1 cellular context compared by ENCODE assay signal in genomic region chr12:116881325-116881866, GRCh38.
TF ChIP-seq lines count a peak whose summit lies in the region.

HRK (minus strand) TSS chr12:116881441; CDS start chr12:116881307, 134 bp downstream.

TF ChIP-seq in HEK293, 187 proteins besides CTCF, POLR2A, EP300 and RAD21 (continued from another document and continues in another):
- no peak for TF ChIP-seq ZNF670 (tag by site-specific recombination; IDR thresholded peaks at IDR 0.05; ENCODE audit: low read depth)
- TF ChIP-seq ZNF501 (tag by site-specific recombination; IDR thresholded peaks at IDR 0.05) = 0 out of 2 replicates have a peak, but pooled peaks have one; percentile 60
- TF ChIP-seq ELK4 (IDR thresholded peaks at IDR 0.05; ENCODE audit: borderline replicate concordance, low read depth, low read length) = no peak
- TF ChIP-seq ZNF521 (tag by site-specific recombination; IDR thresholded peaks at IDR 0.05) = no peak
- no peak for TF ChIP-seq EGR2 (tag by site-specific recombination; IDR thresholded peaks at IDR 0.05; ENCODE audit: low read depth)
- TF ChIP-seq ZNF658 (tag by site-specific recombination; IDR thresholded peaks at IDR 0.05) = no peak
- TF ChIP-seq ZNF654 (tag by site-specific recombination; IDR thresholded peaks at IDR 0.05; ENCODE audit: low read depth) = no peak
- no peak for TF ChIP-seq ZNF626 (tag by site-specific recombination; IDR thresholded peaks at IDR 0.05)
- no peak for TF ChIP-seq TRIM28 (IDR thresholded peaks at IDR 0.05; ENCODE audit: borderline replicate concordance, low read length)
- no peak for TF ChIP-seq ZNF776 (tag by site-specific recombination; IDR thresholded peaks at IDR 0.05; ENCODE audit: borderline replicate concordance)
- TF ChIP-seq ZBTB8A (tag by site-specific recombination; IDR thresholded peaks at IDR 0.05) = no peak
- TF ChIP-seq RBAK (tag by site-specific recombination; IDR thresholded peaks at IDR 0.05) = no peak
- no peak for TF ChIP-seq ZSCAN30 (tag by site-specific recombination; IDR thresholded peaks at IDR 0.05)
- no peak for TF ChIP-seq ZNF660 (tag by site-specific recombination; IDR thresholded peaks at IDR 0.05)
- no peak for TF ChIP-seq GLI4 (tag by site-specific recombination; IDR thresholded peaks at IDR 0.05)
- no peak for TF ChIP-seq ZSCAN16 (tag by site-specific recombination; IDR thresholded peaks at IDR 0.05)
- TF ChIP-seq ZIC2 (tag by site-specific recombination; IDR thresholded peaks at IDR 0.05) = peak; percentile 14
- no peak for TF ChIP-seq ZNF292 (tag by site-specific recombination; IDR thresholded peaks at IDR 0.05; ENCODE audit: borderline replicate concordance, low read depth)
- TF ChIP-seq ZNF114 (tag by site-specific recombination; IDR thresholded peaks at IDR 0.05) = no peak
- TF ChIP-seq ZNF211 (tag by site-specific recombination; IDR thresholded peaks at IDR 0.05; ENCODE audit: low read depth) = no peak
- TF ChIP-seq, protein P1, sequence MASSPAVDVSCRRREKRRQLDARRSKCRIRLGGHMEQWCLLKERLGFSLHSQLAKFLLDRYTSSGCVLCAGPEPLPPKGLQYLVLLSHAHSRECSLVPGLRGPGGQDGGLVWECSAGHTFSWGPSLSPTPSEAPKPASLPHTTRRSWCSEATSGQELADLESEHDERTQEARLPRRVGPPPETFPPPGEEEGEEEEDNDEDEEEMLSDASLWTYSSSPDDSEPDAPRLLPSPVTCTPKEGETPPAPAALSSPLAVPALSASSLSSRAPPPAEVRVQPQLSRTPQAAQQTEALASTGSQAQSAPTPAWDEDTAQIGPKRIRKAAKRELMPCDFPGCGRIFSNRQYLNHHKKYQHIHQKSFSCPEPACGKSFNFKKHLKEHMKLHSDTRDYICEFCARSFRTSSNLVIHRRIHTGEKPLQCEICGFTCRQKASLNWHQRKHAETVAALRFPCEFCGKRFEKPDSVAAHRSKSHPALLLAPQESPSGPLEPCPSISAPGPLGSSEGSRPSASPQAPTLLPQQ (tag by site-specific recombination; IDR thresholded peaks at IDR 0.05) = no peak
- TF ChIP-seq ZNF354C (tag by site-specific recombination; IDR thresholded peaks at IDR 0.05; ENCODE audit: borderline replicate concordance, low read depth) = no peak
- no peak for TF ChIP-seq REPIN1 (tag by site-specific recombination; IDR thresholded peaks at IDR 0.05; ENCODE audit: low read depth)
- no peak for TF ChIP-seq ZNF133 (tag by site-specific recombination; IDR thresholded peaks at IDR 0.05)
- no peak for TF ChIP-seq ZNF423 (tag by site-specific recombination; IDR thresholded peaks at IDR 0.05)
- no peak for TF ChIP-seq ZNF791 (tag by site-specific recombination; IDR thresholded peaks at IDR 0.05)
- no peak for TF ChIP-seq ZNF18 (tag by site-specific recombination; IDR thresholded peaks at IDR 0.05)
- TF ChIP-seq ZNF184 (tag by site-specific recombination; IDR thresholded peaks at IDR 0.05) = no peak
- TF ChIP-seq, protein P2, sequence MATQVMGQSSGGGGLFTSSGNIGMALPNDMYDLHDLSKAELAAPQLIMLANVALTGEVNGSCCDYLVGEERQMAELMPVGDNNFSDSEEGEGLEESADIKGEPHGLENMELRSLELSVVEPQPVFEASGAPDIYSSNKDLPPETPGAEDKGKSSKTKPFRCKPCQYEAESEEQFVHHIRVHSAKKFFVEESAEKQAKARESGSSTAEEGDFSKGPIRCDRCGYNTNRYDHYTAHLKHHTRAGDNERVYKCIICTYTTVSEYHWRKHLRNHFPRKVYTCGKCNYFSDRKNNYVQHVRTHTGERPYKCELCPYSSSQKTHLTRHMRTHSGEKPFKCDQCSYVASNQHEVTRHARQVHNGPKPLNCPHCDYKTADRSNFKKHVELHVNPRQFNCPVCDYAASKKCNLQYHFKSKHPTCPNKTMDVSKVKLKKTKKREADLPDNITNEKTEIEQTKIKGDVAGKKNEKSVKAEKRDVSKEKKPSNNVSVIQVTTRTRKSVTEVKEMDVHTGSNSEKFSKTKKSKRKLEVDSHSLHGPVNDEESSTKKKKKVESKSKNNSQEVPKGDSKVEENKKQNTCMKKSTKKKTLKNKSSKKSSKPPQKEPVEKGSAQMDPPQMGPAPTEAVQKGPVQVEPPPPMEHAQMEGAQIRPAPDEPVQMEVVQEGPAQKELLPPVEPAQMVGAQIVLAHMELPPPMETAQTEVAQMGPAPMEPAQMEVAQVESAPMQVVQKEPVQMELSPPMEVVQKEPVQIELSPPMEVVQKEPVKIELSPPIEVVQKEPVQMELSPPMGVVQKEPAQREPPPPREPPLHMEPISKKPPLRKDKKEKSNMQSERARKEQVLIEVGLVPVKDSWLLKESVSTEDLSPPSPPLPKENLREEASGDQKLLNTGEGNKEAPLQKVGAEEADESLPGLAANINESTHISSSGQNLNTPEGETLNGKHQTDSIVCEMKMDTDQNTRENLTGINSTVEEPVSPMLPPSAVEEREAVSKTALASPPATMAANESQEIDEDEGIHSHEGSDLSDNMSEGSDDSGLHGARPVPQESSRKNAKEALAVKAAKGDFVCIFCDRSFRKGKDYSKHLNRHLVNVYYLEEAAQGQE (tag by site-specific recombination; IDR thresholded peaks at IDR 0.05) = no peak
- no peak for TF ChIP-seq SCRT1 (tag by site-specific recombination; IDR thresholded peaks at IDR 0.05; ENCODE audit: borderline replicate concordance)
- TF ChIP-seq ZBTB26 (tag by site-specific recombination; optimal IDR thresholded peaks at IDR 0.05) = no peak
- no peak for TF ChIP-seq SALL2 (tag by site-specific recombination; IDR thresholded peaks at IDR 0.05; ENCODE audit: borderline replicate concordance)
- no peak for TF ChIP-seq ZNF37A (tag by site-specific recombination; IDR thresholded peaks at IDR 0.05)
- no peak for TF ChIP-seq ZNF280D (tag by site-specific recombination; IDR thresholded peaks at IDR 0.05)
- TF ChIP-seq ZXDB (tag by site-specific recombination; IDR thresholded peaks at IDR 0.05) = 0 out of 2 replicates have a peak, but pooled peaks have one; percentile 21
- TF ChIP-seq SP3 (tag by site-specific recombination; IDR thresholded peaks at IDR 0.05) = no peak
- no peak for TF ChIP-seq KLF8 (tag by site-specific recombination; IDR thresholded peaks at IDR 0.05)
- no peak for TF ChIP-seq ZNF223 (tag by site-specific recombination; IDR thresholded peaks at IDR 0.05)
- no peak for TF ChIP-seq ZNF311 (tag by site-specific recombination; IDR thresholded peaks at IDR 0.05; ENCODE audit: borderline replicate concordance)
- no peak for TF ChIP-seq ZNF544 (tag by site-specific recombination; IDR thresholded peaks at IDR 0.05)
- TF ChIP-seq OVOL3 (tag by site-specific recombination; IDR thresholded peaks at IDR 0.05) = no peak
- peak; percentile 17; the same call in 1 of the 2 replicates for TF ChIP-seq SP7 (tag by site-specific recombination; IDR thresholded peaks at IDR 0.05)
- TF ChIP-seq, protein P3, sequence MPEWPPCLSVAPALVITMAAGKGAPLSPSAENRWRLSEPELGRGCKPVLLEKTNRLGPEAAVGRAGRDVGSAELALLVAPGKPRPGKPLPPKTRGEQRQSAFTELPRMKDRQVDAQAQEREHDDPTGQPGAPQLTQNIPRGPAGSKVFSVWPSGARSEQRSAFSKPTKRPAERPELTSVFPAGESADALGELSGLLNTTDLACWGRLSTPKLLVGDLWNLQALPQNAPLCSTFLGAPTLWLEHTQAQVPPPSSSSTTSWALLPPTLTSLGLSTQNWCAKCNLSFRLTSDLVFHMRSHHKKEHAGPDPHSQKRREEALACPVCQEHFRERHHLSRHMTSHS (tag by site-specific recombination; IDR thresholded peaks at IDR 0.05) = no peak
- no peak for TF ChIP-seq ZNF266 (tag by site-specific recombination; IDR thresholded peaks at IDR 0.05; ENCODE audit: low read depth)
- no peak for TF ChIP-seq HOXD13 (CRISPR knock-in tag; IDR thresholded peaks at IDR 0.05; ENCODE audit: borderline replicate concordance)
- TF ChIP-seq ZNF274 (IDR thresholded peaks at IDR 0.05; ENCODE audit: low read length) = no peak
- no peak for TF ChIP-seq ZNF274 (tag by site-specific recombination; IDR thresholded peaks at IDR 0.05; ENCODE audit: borderline replicate concordance)
- TF ChIP-seq GLIS1 (tag by site-specific recombination; IDR thresholded peaks at IDR 0.05) = peak; percentile 54
- TF ChIP-seq ZNF426 (tag by site-specific recombination; IDR thresholded peaks at IDR 0.05) = no peak
- no peak for TF ChIP-seq ZNF843 (tag by site-specific recombination; IDR thresholded peaks at IDR 0.05)
- TF ChIP-seq ZNF248 (tag by site-specific recombination; IDR thresholded peaks at IDR 0.05) = no peak
- TF ChIP-seq MYNN (tag by site-specific recombination; IDR thresholded peaks at IDR 0.05; ENCODE audit: borderline replicate concordance) = no peak
- TF ChIP-seq ZNF155 (tag by site-specific recombination; IDR thresholded peaks at IDR 0.05) = no peak
- no peak for TF ChIP-seq PRDM10 (tag by site-specific recombination; IDR thresholded peaks at IDR 0.05)
- TF ChIP-seq HOXA7 (CRISPR knock-in tag; IDR thresholded peaks at IDR 0.05; ENCODE audit: borderline replicate concordance) = no peak
